ENCODE assay signal across 9 cellular contexts in the genomic region with DNA sequence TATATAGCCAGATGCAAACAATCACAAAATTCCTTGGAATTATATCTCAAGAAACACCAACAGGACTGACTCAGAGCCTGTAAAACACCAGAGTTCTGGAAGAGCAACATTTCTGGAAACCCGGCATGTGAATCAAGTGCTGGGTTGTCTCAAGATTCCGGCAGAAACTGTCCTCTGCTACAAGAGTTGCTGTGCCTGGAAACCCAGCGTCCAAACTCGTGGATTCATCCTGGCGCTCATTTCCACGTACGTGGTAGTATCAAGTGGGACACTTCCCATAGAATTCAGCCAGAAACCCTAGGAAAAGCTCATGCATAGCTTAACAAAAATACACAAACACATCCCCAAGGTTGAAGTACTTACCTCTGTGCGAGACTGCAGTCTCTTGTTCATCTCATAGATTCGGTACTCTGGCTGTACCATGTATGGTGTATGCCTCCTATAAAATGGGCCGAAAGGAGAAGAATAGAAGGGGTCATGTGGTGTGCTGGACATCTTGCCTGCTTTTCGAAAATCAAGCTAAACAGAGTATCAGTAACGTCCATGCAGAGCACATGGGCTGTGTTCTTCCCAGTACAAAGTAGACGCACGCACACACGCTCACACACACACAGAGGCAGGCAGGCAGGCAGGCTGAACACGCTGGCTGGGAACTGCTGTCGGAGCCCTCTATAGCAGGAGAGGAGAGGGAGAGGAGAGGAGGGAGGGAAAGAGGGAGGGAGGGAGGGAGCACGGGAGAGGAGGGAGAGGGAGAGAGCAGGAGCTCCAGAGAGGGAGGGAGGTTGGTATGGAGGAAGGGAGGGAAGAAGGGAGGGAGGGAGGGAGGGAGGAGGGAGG. TPM values are rescaled to one million over a fixed set of nuclear protein-coding genes. Genes with fewer than 3 reads are reported as not detected.
DNase-seq lines count a peak whose midpoint lies in the region; ATAC-seq and TF ChIP-seq lines count a peak whose summit lies in the region.
"Had no signal": no experiment of that assay in that cellular context is flagged by ENCODE, and none has a peak within 500 bp of the region (broad histone marks: within the 10 kb centered on the region; RNA-seq: fewer than 3 reads in every experiment).

A gene (minus strand): TSS at position 655 of the 837 bp plus-strand sequence.

- no peaks in the 10 kb centered on the region for H3K36me3 Mint-ChIP-seq in activated naive CD4-positive, alpha-beta T cell treated with anti-CD3 and anti-CD28 coated beads, Interleukin-2, amount 50 U/mL, for 24 hours
- no peaks in the 10 kb centered on the region for H3K36me3 Mint-ChIP-seq in activated naive CD4-positive, alpha-beta T cell treated with anti-CD3 and anti-CD28 coated beads, Interleukin-2, amount 10 ng/mL, durations not matched to agents 7 days and 5 days
- no peaks in the 10 kb centered on the region for H3K36me3 Mint-ChIP-seq in natural killer cell
- H3K36me3 Mint-ChIP-seq in CD8-positive, alpha-beta T cell: no peaks in the 10 kb centered on the region

- ATAC-seq in foreskin keratinocyte (peak; percentile 25), natural killer cell (peak; percentile 38 to 49 (median 41)), HG03095 (IDR thresholded peaks at IDR 0.05; ENCODE audit: unreplicated experiment) (no peak)
- ATAC-seq in CD8-positive, alpha-beta T cell: no peak

- H3K27me3 Mint-ChIP-seq in activated naive CD4-positive, alpha-beta T cell treated with anti-CD3 and anti-CD28 coated beads, Interleukin-2, amount 50 U/mL, for 24 hours: peaks cover 9% of the 10 kb centered on the region
- H3K27me3 Mint-ChIP-seq in activated naive CD4-positive, alpha-beta T cell treated with anti-CD3 and anti-CD28 coated beads, Interleukin-2, amount 10 ng/mL, durations not matched to agents 7 days and 5 days: peaks cover 29% of the 10 kb centered on the region
- H3K27me3 Mint-ChIP-seq in natural killer cell (ENCODE audit: low read depth in 2 of 2): no peaks in the 10 kb centered on the region
- H3K27me3 Mint-ChIP-seq in CD8-positive, alpha-beta T cell (ENCODE audit: low read depth): peaks cover 8% of the 10 kb centered on the region

- H3K4me1 ChIP-seq in foreskin keratinocyte (no peaks in the 10 kb centered on the region), vagina (no peaks in the 10 kb centered on the region)
- H3K4me1 ChIP-seq in CD8-positive, alpha-beta T cell (ENCODE audit: insufficient read depth, low read length): peaks cover 10% of the 10 kb centered on the region

- DNase-seq in activated naive CD4-positive, alpha-beta T cell treated with anti-CD3 and anti-CD28 coated beads, Interleukin-2, amount 10 ng/mL, durations not matched to agents 7 days and 5 days: no peak
- DNase-seq in foreskin keratinocyte (peak in 1 of 2 donors; percentile 11), natural killer cell (no peak), vagina (ENCODE audit: extremely low spot score in 2 of 2) (peak in 1 of 2 donors; percentile 94)
- DNase-seq in CD8-positive, alpha-beta T cell: no peak
- no peak for DNase-seq in stimulated activated CD4-positive, alpha-beta T cell treated with anti-CD3 and anti-CD28 coated beads, Interleukin-2, amount 100 ng/mL, for 48 hours

- H3K36me3 ChIP-seq in vagina: no peaks in the 10 kb centered on the region
- H3K36me3 ChIP-seq in CD8-positive, alpha-beta T cell (ENCODE audit: insufficient read depth, low read length): no peaks in the 10 kb centered on the region

- no peak within 1 kb of the TSS for H3K27ac Mint-ChIP-seq in activated naive CD4-positive, alpha-beta T cell treated with anti-CD3 and anti-CD28 coated beads, Interleukin-2, amount 50 U/mL, for 24 hours
- H3K27ac Mint-ChIP-seq in activated naive CD4-positive, alpha-beta T cell treated with anti-CD3 and anti-CD28 coated beads, Interleukin-2, amount 10 ng/mL, durations not matched to agents 7 days and 5 days: no peak within 1 kb of the TSS
- peak within 1 kb of the TSS; percentile 81 to 84 for H3K27ac Mint-ChIP-seq in natural killer cell
- H3K27ac Mint-ChIP-seq in CD8-positive, alpha-beta T cell: no peak within 1 kb of the TSS

- peak within 1 kb of the TSS; percentile 57 to 58 for H3K4me3 ChIP-seq in vagina
- H3K4me3 ChIP-seq in CD8-positive, alpha-beta T cell (ENCODE audit: low read depth, low read length): no peak within 1 kb of the TSS

- H3K9me3 Mint-ChIP-seq in activated naive CD4-positive, alpha-beta T cell treated with anti-CD3 and anti-CD28 coated beads, Interleukin-2, amount 50 U/mL, for 24 hours: no peaks in the 10 kb centered on the region
- H3K9me3 Mint-ChIP-seq in activated naive CD4-positive, alpha-beta T cell treated with anti-CD3 and anti-CD28 coated beads, Interleukin-2, amount 10 ng/mL, durations not matched to agents 7 days and 5 days: no peaks in the 10 kb centered on the region
- no peaks in the 10 kb centered on the region for H3K9me3 Mint-ChIP-seq in natural killer cell
- H3K9me3 Mint-ChIP-seq in CD8-positive, alpha-beta T cell: no peaks in the 10 kb centered on the region

- no peak for TF ChIP-seq POLR2A in vagina (IDR thresholded peaks at IDR 0.05)

- H3K27ac ChIP-seq in foreskin keratinocyte: no peak within 1 kb of the TSS
- peak within 1 kb of the TSS; percentile 71 for H3K27ac ChIP-seq in vagina
- no peak within 1 kb of the TSS for H3K27ac ChIP-seq in CD8-positive, alpha-beta T cell (ENCODE audit: low read depth, low read length)
- H3K27ac ChIP-seq: C4-2B had no signal

- intact Hi-C loops in natural killer cell (cut with micrococcal nuclease) (no loop called here), vagina (cut with DNase I) (no loop called here)
- intact Hi-C loops in CD8-positive, alpha-beta T cell (cut with DNase I, micrococcal nuclease): no loop called here

- peak within 1 kb of the TSS; percentile 59 for H3K4me3 Mint-ChIP-seq in activated naive CD4-positive, alpha-beta T cell treated with anti-CD3 and anti-CD28 coated beads, Interleukin-2, amount 50 U/mL, for 24 hours
- H3K4me3 Mint-ChIP-seq in activated naive CD4-positive, alpha-beta T cell treated with anti-CD3 and anti-CD28 coated beads, Interleukin-2, amount 10 ng/mL, durations not matched to agents 7 days and 5 days: no peak within 1 kb of the TSS
- peak within 1 kb of the TSS; percentile 77 for H3K4me3 Mint-ChIP-seq in natural killer cell
- H3K4me3 Mint-ChIP-seq in CD8-positive, alpha-beta T cell: no peak within 1 kb of the TSS

- CTCF ChIA-PET in activated naive CD4-positive, alpha-beta T cell treated with anti-CD3 and anti-CD28 coated beads, Interleukin-2, amount 10 ng/mL, durations not matched to agents 7 days and 5 days (lab: Charles Lee): interaction anchor here (1.5 kb wide), 1 partner anchor 18 kb away, joined by 5 read pairs; no protein-coding TSS in a partner anchor
- CTCF ChIA-PET in CD8-positive, alpha-beta T cell (lab: Charles Lee): interaction anchor here (2.1 kb wide), 1 partner anchor 18 kb away, joined by 10 read pairs; no protein-coding TSS in a partner anchor

- no peak for TF ChIP-seq CTCF in foreskin keratinocyte (conservative IDR thresholded peaks at IDR 0.05)
- TF ChIP-seq CTCF in natural killer cell (IDR thresholded peaks at IDR 0.05): no peak
- TF ChIP-seq CTCF in vagina (IDR thresholded peaks at IDR 0.05): no peak
- TF ChIP-seq CTCF in CD8-positive, alpha-beta T cell (IDR thresholded peaks at IDR 0.05): no peak

- H3K27me3 ChIP-seq in foreskin keratinocyte (peaks cover 3% of the 10 kb centered on the region), vagina (no peaks in the 10 kb centered on the region)
- no peaks in the 10 kb centered on the region for H3K27me3 ChIP-seq in CD8-positive, alpha-beta T cell (ENCODE audit: insufficient read depth, low read length)

- H3K9me3 ChIP-seq in vagina: no peaks in the 10 kb centered on the region
- H3K9me3 ChIP-seq in CD8-positive, alpha-beta T cell (ENCODE audit: low read length): no peaks in the 10 kb centered on the region

- POLR2A ChIA-PET in CD8-positive, alpha-beta T cell (lab: Charles Lee): no interaction called here

- peaks cover 20% of the 10 kb centered on the region for H3K4me1 Mint-ChIP-seq in activated naive CD4-positive, alpha-beta T cell treated with anti-CD3 and anti-CD28 coated beads, Interleukin-2, amount 50 U/mL, for 24 hours
- peaks cover 24% of the 10 kb centered on the region for H3K4me1 Mint-ChIP-seq in activated naive CD4-positive, alpha-beta T cell treated with anti-CD3 and anti-CD28 coated beads, Interleukin-2, amount 10 ng/mL, durations not matched to agents 7 days and 5 days
- H3K4me1 Mint-ChIP-seq in natural killer cell: peaks cover 64 to 67% of the 10 kb centered on the region in 2 donors
- H3K4me1 Mint-ChIP-seq in CD8-positive, alpha-beta T cell (ENCODE audit: low read depth): peaks cover 16% of the 10 kb centered on the region

RNA-seq across cellular contexts. Expression of the gene that starts here (rescaled TPM):
- total RNA-seq in foreskin keratinocyte (not detected in 2 replicates), natural killer cell (10 to 100 TPM in 2 of 3 donors, 1 to 10 TPM in 1; 8.2 to 14.2 (median 13.6) TPM), vagina (70.0 TPM)
- not detected in 2 replicates for polyA plus RNA-seq in foreskin keratinocyte
- not detected for total RNA-seq in CD8-positive, alpha-beta T cell

Comparison
In these comparisons a context has a peak if more than half of its experiments do, and no peak if none do; other contexts are left out.
1. H3K4me3 Mint-ChIP-seq: peak in activated naive CD4-positive, alpha-beta T cell treated with anti-CD3 and anti-CD28 coated beads, Interleukin-2, amount 50 U/mL, for 24 hours (single experiment) and natural killer cell (single experiment); none in activated naive CD4-positive, alpha-beta T cell treated with anti-CD3 and anti-CD28 coated beads, Interleukin-2, amount 10 ng/mL, durations not matched to agents 7 days and 5 days (single experiment) and CD8-positive, alpha-beta T cell (single experiment).
2. Peak in ATAC-seq in foreskin keratinocyte; RNA of the gene not detected or under 1 TPM.
3. H3K27ac Mint-ChIP-seq: peak in natural killer cell (2 of 2); none in activated naive CD4-positive, alpha-beta T cell treated with anti-CD3 and anti-CD28 coated beads, Interleukin-2, amount 50 U/mL, for 24 hours (single experiment), activated naive CD4-positive, alpha-beta T cell treated with anti-CD3 and anti-CD28 coated beads, Interleukin-2, amount 10 ng/mL, durations not matched to agents 7 days and 5 days (single experiment) and CD8-positive, alpha-beta T cell (single experiment).
4. ATAC-seq: peak in natural killer cell (3 of 3); none in CD8-positive, alpha-beta T cell (single experiment) and HG03095 (single experiment).